ENCODE assay signal across 8 cellular contexts in the genomic region with DNA sequence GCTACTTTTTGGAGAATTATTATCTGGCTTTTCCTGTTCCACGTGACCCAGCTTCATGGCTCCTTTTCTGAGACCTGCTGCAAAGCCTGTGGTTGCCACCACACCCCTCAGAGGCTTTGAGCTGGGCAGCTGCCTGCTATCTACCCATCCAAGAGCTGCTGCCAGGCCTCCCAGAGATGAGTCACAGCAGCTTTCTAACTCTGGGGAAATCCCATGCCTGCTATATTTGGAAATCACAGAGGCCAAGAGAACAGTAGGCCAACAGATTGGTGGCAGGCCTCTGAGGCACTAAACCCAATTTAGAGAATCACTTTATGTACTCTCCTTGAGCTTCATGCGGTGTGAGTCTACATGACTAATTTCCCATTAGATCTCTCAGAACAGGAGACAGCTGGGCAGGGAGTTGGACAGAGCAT. TPM values are rescaled to one million over a fixed set of nuclear protein-coding genes. Genes with fewer than 3 reads are reported as not detected.
DNase-seq lines count a peak whose midpoint lies in the region; ATAC-seq, FAIRE-seq and TF ChIP-seq lines count a peak whose summit lies in the region.

No MANE protein-coding gene starts in this region.

- WGBS in small intestine, 3 donors = 12 to 20% (median 12%) methylated on average over 2 of the region's 2 CpGs

- peak overlapping the region; percentile 65 for H3K4me2 ChIP-seq in OCI-LY3 (ENCODE audit: low read length)

- peak; percentile 99 for ATAC-seq in GM19023 (IDR thresholded peaks at IDR 0.05; ENCODE audit: unreplicated experiment)
- peak; percentile 98 for ATAC-seq in HG03095 (IDR thresholded peaks at IDR 0.05; ENCODE audit: unreplicated experiment)
- ATAC-seq in left ventricle myocardium superior = peak; percentile 100

- H2AFZ ChIP-seq in OCI-LY3 (ENCODE audit: low read depth, low read length) = no peak overlapping the region

- H3K27ac ChIP-seq in OCI-LY3 (ENCODE audit: low read length) (peak overlapping the region; percentile 92), small intestine (ENCODE audit: low read depth in 1 of 2, low read length in 1 of 2) (no peak overlapping the region)

- DNase-seq in AG20443 (ENCODE audit: low spot score) (peak; percentile 93), left ventricle myocardium superior (peak; percentile 82), small intestine (peak; percentile 15), OCI-M2 (lab: John Stamatoyannopoulos, UW; ENCODE audit: unreplicated experiment) (no peak)
- DNase-seq in activated naive CD4-positive, alpha-beta T cell treated with anti-CD3 and anti-CD28 coated beads, Interleukin-2, amount 50 U/mL, for 16 hours = peak; percentile 16

- peak overlapping the region; percentile 62 for H3K9ac ChIP-seq in OCI-LY3 (ENCODE audit: low read length)

- no peaks in the 10 kb centered on the region for H3K27me3 ChIP-seq in OCI-LY3 (ENCODE audit: low read depth, low read length)
- no peaks in the 10 kb centered on the region for H3K27me3 ChIP-seq in small intestine (ENCODE audit: control insufficient read depth in 2 of 2, insufficient read depth in 2 of 2, low read length in 2 of 2)

- H3K4me3 ChIP-seq in OCI-LY3 (ENCODE audit: low read length) (peak overlapping the region; percentile 18), small intestine (ENCODE audit: low read depth in 1 of 2, low read length in 2 of 2) (no peak overlapping the region)

- H4K20me1 ChIP-seq in OCI-LY3 (ENCODE audit: insufficient read depth, low read length) = no peaks in the 10 kb centered on the region

- H3K9me3 ChIP-seq in OCI-LY3 (ENCODE audit: insufficient read depth, low read length) (no peaks in the 10 kb centered on the region), small intestine (ENCODE audit: control insufficient read depth, low read depth) (no peaks in the 10 kb centered on the region)

- no peak for FAIRE-seq in small intestine (lab: Jason Lieb, UNC)

- H3K79me2 ChIP-seq in OCI-LY3 (ENCODE audit: low read length) = no peaks in the 10 kb centered on the region

- no peak for TF ChIP-seq CTCF in OCI-LY3 (IDR thresholded peaks at IDR 0.05; ENCODE audit: low read depth, low read length)

- intact Hi-C loops in left ventricle myocardium superior (cut with micrococcal nuclease) = no loop called here

- H3K36me3 ChIP-seq in OCI-LY3 (replicated peaks; ENCODE audit: low read depth, low read length) = peaks cover 5% of the 10 kb centered on the region
- H3K36me3 ChIP-seq in small intestine (ENCODE audit: control insufficient read depth in 2 of 2, insufficient read depth in 2 of 2, low read length in 2 of 2) = no peaks in the 10 kb centered on the region

- H3K4me1 ChIP-seq in OCI-LY3 (ENCODE audit: low read length) = peaks cover 26% of the 10 kb centered on the region
- no peaks in the 10 kb centered on the region for H3K4me1 ChIP-seq in small intestine (ENCODE audit: control insufficient read depth in 2 of 2, insufficient read depth in 1 of 2, low read depth in 1 of 2, low read length in 1 of 2)

RNA-seq across cellular contexts. Expression of a gene that starts 35.2 kb away (rescaled TPM):
- total RNA-seq in left ventricle myocardium superior = 17.4 TPM
- polyA plus RNA-seq in small intestine = 10 to 100 TPM in 1 of 3 donors, 1 to 10 TPM in 1, not detected in 1; 5.9 to 16.8 TPM
